Comparison of ENCODE assay signal across 8 cellular contexts in genomic region chr11:125062196-125062930, GRCh38. TPM values are rescaled to one million over a fixed set of nuclear protein-coding genes. Genes with fewer than 3 reads are reported as not detected.
DNase-seq lines count a peak whose midpoint lies in the region; ATAC-seq lines count a peak whose summit lies in the region.

No MANE protein-coding gene starts in this region.

- peaks cover 2 to 19% (median 5%) of the 10 kb centered on the region in 4 donors for H3K4me1 Mint-ChIP-seq in CD4-positive, alpha-beta memory T cell

- H3K27ac Mint-ChIP-seq in CD4-positive, alpha-beta memory T cell = peak overlapping the region in 5 of 7 donors; percentile 14 to 72 (median 70)

- no peaks in the 10 kb centered on the region for H3K9me3 ChIP-seq in CD4-positive, alpha-beta memory T cell (ENCODE audit: control insufficient read depth in 1 of 2, low read length in 2 of 2)
- no peaks in the 10 kb centered on the region for H3K9me3 ChIP-seq in mononuclear cell (ENCODE audit: low read depth, low read length)

- peak overlapping the region; percentile 87 to 94 (median 90) for H3K4me3 Mint-ChIP-seq in CD4-positive, alpha-beta memory T cell

- H3K4me3 ChIP-seq in CD4-positive, alpha-beta memory T cell (ENCODE audit: low read length in 2 of 2) = peak overlapping the region; percentile 54 to 58
- peak overlapping the region; percentile 56 for H3K4me3 ChIP-seq in mononuclear cell (ENCODE audit: low read length)

- H3K36me3 Mint-ChIP-seq in CD4-positive, alpha-beta memory T cell = no peaks in the 10 kb centered on the region

- no peaks in the 10 kb centered on the region for H3K36me3 ChIP-seq in CD4-positive, alpha-beta memory T cell (ENCODE audit: insufficient read depth, low read length)

- intact Hi-C loops in CD4-positive, alpha-beta memory T cell (cut with micrococcal nuclease) = no loop called here

- POLR2A ChIA-PET in CD4-positive, alpha-beta memory T cell (lab: Charles Lee; ENCODE audit: partially characterized antibody) = no interaction called here

- peaks cover 2 to 18% of the 10 kb centered on the region in 2 donors for H3K27me3 Mint-ChIP-seq in CD4-positive, alpha-beta memory T cell

- no peak overlapping the region for H3K27ac ChIP-seq in CD4-positive, alpha-beta memory T cell (ENCODE audit: low read depth, low read length)
- peak overlapping the region; percentile 4 for H3K27ac ChIP-seq in caudate nucleus (ENCODE audit: low read depth, low read length)

- H3K4me1 ChIP-seq in CD4-positive, alpha-beta memory T cell (ENCODE audit: insufficient read depth, low read length) = peaks cover 10% of the 10 kb centered on the region
- peaks cover 35% of the 10 kb centered on the region for H3K4me1 ChIP-seq in mononuclear cell (ENCODE audit: insufficient read depth, low read length)

- CTCF ChIA-PET in CD4-positive, alpha-beta memory T cell (lab: Charles Lee; ENCODE audit: partially characterized antibody) = interaction anchor here (1.2 kb wide), 1 partner anchor 186 kb away, joined by 3 read pairs; no protein-coding TSS in a partner anchor

- H3K9me3 Mint-ChIP-seq in CD4-positive, alpha-beta memory T cell = no peaks in the 10 kb centered on the region

- peak; percentile 7 for ATAC-seq in HG03039 (IDR thresholded peaks at IDR 0.05; ENCODE audit: unreplicated experiment)
- ATAC-seq in GM19463 (IDR thresholded peaks at IDR 0.05; ENCODE audit: unreplicated experiment) = no peak

- H3K27me3 ChIP-seq in CD4-positive, alpha-beta memory T cell (ENCODE audit: insufficient read depth, low read length) = peaks cover 24% of the 10 kb centered on the region
- peaks cover 20% of the 10 kb centered on the region for H3K27me3 ChIP-seq in mononuclear cell (ENCODE audit: insufficient read depth, low read length)

- DNase-seq in CD4-positive, alpha-beta memory T cell = no peak
- DNase-seq in caudate nucleus (lab: John Stamatoyannopoulos, UW) = no peak
- DNase-seq in SIG-M5 treated with dmso at 0.1 percent for 504 hours (lab: John Stamatoyannopoulos, UW; ENCODE audit: unreplicated experiment) = no peak
- no peak for DNase-seq in DMS153 (lab: John Stamatoyannopoulos, UW)
- no peak for DNase-seq in NCI-H2196 (lab: John Stamatoyannopoulos, UW; ENCODE audit: unreplicated experiment)

RNA-seq across cellular contexts. Expression of gene SLC37A2, which starts 0.7 kb away (rescaled TPM):
- 1 to 10 TPM; 3.8 to 4.8 TPM for total RNA-seq in CD4-positive, alpha-beta memory T cell
- polyA plus RNA-seq in CD4-positive, alpha-beta memory T cell = not detected
- 3.5 TPM for total RNA-seq in mononuclear cell

RNA-seq across cellular contexts. Expression of gene TMEM218, which starts 49.1 kb away (rescaled TPM):
- 10 to 100 TPM; 15.1 to 16.6 TPM for total RNA-seq in CD4-positive, alpha-beta memory T cell
- polyA plus RNA-seq in CD4-positive, alpha-beta memory T cell = 10 to 100 TPM; 25.5 to 48.1 TPM
- 7.1 TPM for total RNA-seq in mononuclear cell
